In genomic region chr2:170695546-170695925, GRCh38 we compare ENCODE assay signal across 24 cellular contexts. TPM values are rescaled to one million over a fixed set of nuclear protein-coding genes. Genes with fewer than 3 reads are reported as not detected.
"Had no signal": no experiment of that assay in that cellular context is flagged by ENCODE, and none has a peak within 500 bp of the region (broad histone marks: within the 10 kb centered on the region; RNA-seq: fewer than 3 reads in every experiment).

No MANE protein-coding gene starts in this region.

- H3K27ac Mint-ChIP-seq: activated CD4-positive, alpha-beta T cell treated with anti-CD3 and anti-CD28 coated beads for 36 hours; activated naive CD4-positive, alpha-beta T cell treated with anti-CD3 and anti-CD28 coated beads, Interleukin-2, amount 50 U/mL, for 72 hours; activated T-cell treated with anti-CD3 and anti-CD28 coated beads, Interleukin-2, amount 50 U/mL, for 72 hours; T-helper 2 cell treated with Interferon-gamma antibody and Interleukin-4, amounts not matched to agents 5 μg/mL and 100 μg/mL, for 36 hours had no signal

- H3K4me1 ChIP-seq: esophagus squamous epithelium, heart right ventricle, left lung, lower lobe of right lung, tibial nerve had no signal

- H3K9me3 ChIP-seq: esophagus squamous epithelium, heart right ventricle, left lung, lower lobe of right lung, pancreas, tibial nerve had no signal

- H3K4me3 Mint-ChIP-seq: activated CD4-positive, alpha-beta T cell treated with anti-CD3 and anti-CD28 coated beads for 36 hours; activated T-cell treated with anti-CD3 and anti-CD28 coated beads, Interleukin-2, amount 50 U/mL, for 72 hours; T-helper 2 cell treated with Interferon-gamma antibody and Interleukin-4, amounts not matched to agents 5 μg/mL and 100 μg/mL, for 36 hours had no signal

- H3K9me3 Mint-ChIP-seq: activated naive CD4-positive, alpha-beta T cell treated with anti-CD3 and anti-CD28 coated beads, Interleukin-2, amount 50 U/mL, for 72 hours; activated T-cell treated with anti-CD3 and anti-CD28 coated beads, Interleukin-2, amount 50 U/mL, for 72 hours; T-helper 2 cell treated with Interferon-gamma antibody and Interleukin-4, amounts not matched to agents 5 μg/mL and 100 μg/mL, for 36 hours had no signal

- H3K36me3 ChIP-seq: esophagus squamous epithelium, heart right ventricle, left lung, lower lobe of right lung, pancreas, tibial nerve had no signal

- ATAC-seq: activated CD4-positive, alpha-beta T cell treated with anti-CD3 and anti-CD28 coated beads for 36 hours; activated naive CD4-positive, alpha-beta T cell treated with anti-CD3 and anti-CD28 coated beads, Interleukin-2, amount 50 U/mL, for 72 hours; activated T-cell treated with anti-CD3 and anti-CD28 coated beads, Interleukin-2, amount 50 U/mL, for 72 hours; heart right ventricle; left lung; lower lobe of right lung had no signal

- H3K36me3 Mint-ChIP-seq: activated naive CD4-positive, alpha-beta T cell treated with anti-CD3 and anti-CD28 coated beads, Interleukin-2, amount 50 U/mL, for 72 hours had no signal

- H3K4me3 ChIP-seq: esophagus squamous epithelium, heart right ventricle, left lung, lower lobe of right lung, pancreas, tibial nerve had no signal

- H3K27ac ChIP-seq: epithelial cell of prostate, esophagus squamous epithelium, heart right ventricle, left lung, lower lobe of right lung, pancreas, tibial nerve had no signal

- DNase-seq: activated CD4-positive, alpha-beta T cell treated with anti-CD3 and anti-CD28 coated beads for 36 hours; activated CD4-positive, alpha-beta T cell treated with anti-CD3 and anti-CD28 coated beads, Interleukin-2, amount 50 U/mL, for 4 hours; activated CD4-positive, CD25-positive, alpha-beta regulatory T cell; activated naive CD4-positive, alpha-beta T cell; activated T-cell treated with anti-CD3 and anti-CD28 coated beads for 4 hours; activated T-cell treated with anti-CD3 and anti-CD28 coated beads, Interleukin-2, amount 50 U/mL, for 72 hours; dermis blood vessel endothelial cell; effector CD4-positive, alpha-beta T cell; esophagus squamous epithelium; foreskin melanocyte; heart right ventricle; kidney glomerular epithelial cell; left lung; lower lobe of right lung; mesenchymal stem cell; pancreas; stimulated activated CD4-positive, alpha-beta T cell treated with anti-CD3 and anti-CD28 coated beads, Interleukin-2, amount 100 ng/mL, for 48 hours; stimulated activated naive CD4-positive, alpha-beta T cell treated with Interleukin-2 at 50 U/mL for 16 hours had no signal

- H3K4me1 Mint-ChIP-seq: activated CD4-positive, alpha-beta T cell treated with anti-CD3 and anti-CD28 coated beads for 36 hours had no signal

- H3K27me3 ChIP-seq: left lung, pancreas had no signal

RNA-seq across cellular contexts. Expression of gene SP5, which starts 19.6 kb away (rescaled TPM):
- total RNA-seq: dermis blood vessel endothelial cell, mononuclear cell, myocyte had no signal
